1 cellular context compared by ENCODE assay signal in genomic region chr12:107131832-107132616, GRCh38.
TF ChIP-seq lines count a peak whose summit lies in the region.

No MANE protein-coding gene starts in this region.

TF ChIP-seq in HCT116, 20 proteins besides CTCF, POLR2A, EP300 and RAD21 (continued from another document):
- TF ChIP-seq, protein P1, sequence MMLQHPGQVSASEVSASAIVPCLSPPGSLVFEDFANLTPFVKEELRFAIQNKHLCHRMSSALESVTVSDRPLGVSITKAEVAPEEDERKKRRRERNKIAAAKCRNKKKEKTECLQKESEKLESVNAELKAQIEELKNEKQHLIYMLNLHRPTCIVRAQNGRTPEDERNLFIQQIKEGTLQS (IDR thresholded peaks at IDR 0.05), result no peak
- TF ChIP-seq SP1 (IDR thresholded peaks at IDR 0.05; ENCODE audit: low read depth) (no peak), SRF (IDR thresholded peaks at IDR 0.05; ENCODE audit: low read depth) (no peak), CBX3 (IDR thresholded peaks at IDR 0.05; ENCODE audit: low read depth) (no peak)
